Comparison of ENCODE assay signal across 21 cellular contexts in genomic region chr22:40123387-40123786, GRCh38. TPM values are rescaled to one million over a fixed set of nuclear protein-coding genes. Genes with fewer than 3 reads are reported as not detected.
A peak's percentile ranks its signal among the peaks of the same experiment; 100 is the strongest.
DNase-seq lines count a peak whose midpoint lies in the region; ATAC-seq and TF ChIP-seq lines count a peak whose summit lies in the region.
"Had no signal": no experiment of that assay in that cellular context is flagged by ENCODE, and none has a peak within 500 bp of the region (broad histone marks: within the 10 kb centered on the region; RNA-seq: fewer than 3 reads in every experiment).

No MANE protein-coding gene starts in this region.

- no peak for TF ChIP-seq CTCF in body of pancreas (IDR thresholded peaks at IDR 0.05)

- no peak overlapping the region for H3K4me3 ChIP-seq in body of pancreas
- H3K4me3 ChIP-seq in aorta (ENCODE audit: low read length in 2 of 2) = no peak overlapping the region
- H3K4me3 ChIP-seq: breast epithelium, dorsolateral prefrontal cortex, hepatocyte had no signal

- intact Hi-C loops in Right ventricle myocardium superior (cut with DNase I) = no loop called here
- intact Hi-C loops in cardiac septum (cut with DNase I) = no loop called here
- intact Hi-C loops in body of pancreas (cut with DNase I) = no loop called here
- intact Hi-C loops in aorta (cut with DNase I) = no loop called here

- H3K36me3 ChIP-seq in body of pancreas (replicated peaks in 1 of 2; ENCODE audit: insufficient read depth in 1 of 2, low read depth in 2 of 2) = no peaks in the 10 kb centered on the region
- no peaks in the 10 kb centered on the region for H3K36me3 ChIP-seq in aorta (ENCODE audit: control insufficient read depth in 1 of 2, insufficient read depth in 2 of 2, low read length in 1 of 2)
- H3K36me3 ChIP-seq: breast epithelium had no signal

- no peaks in the 10 kb centered on the region for H3K4me1 ChIP-seq in body of pancreas
- peaks cover 0 to 4% of the 10 kb centered on the region in 2 donors for H3K4me1 ChIP-seq in aorta (ENCODE audit: control insufficient read depth in 1 of 2, insufficient read depth in 2 of 2, low read length in 2 of 2)
- H3K4me1 ChIP-seq: breast epithelium had no signal

- 85 to 90% methylated on average over 3 of the region's 3 CpGs for WGBS in body of pancreas, 2 donors
- WGBS in aorta, 2 donors = 8 to 17% methylated on average over 3 of the region's 3 CpGs

- ATAC-seq in Right ventricle myocardium superior (ENCODE audit: poor library complexity) = peak; percentile 77
- peak; percentile 18 for ATAC-seq in body of pancreas
- peak; percentile 57 for ATAC-seq in aorta (ENCODE audit: low FRiP score)
- no peak for ATAC-seq in GM21360 (IDR thresholded peaks at IDR 0.05; ENCODE audit: unreplicated experiment)
- no peak for ATAC-seq in GM19463 (IDR thresholded peaks at IDR 0.05; ENCODE audit: unreplicated experiment)

- no peak overlapping the region for H3K27ac ChIP-seq in body of pancreas
- no peak overlapping the region for H3K27ac ChIP-seq in aorta (ENCODE audit: low read depth in 1 of 2, low read length in 2 of 2)
- H3K27ac ChIP-seq: breast epithelium, dorsolateral prefrontal cortex, hepatocyte had no signal

- TF ChIP-seq POLR2A in body of pancreas (IDR thresholded peaks at IDR 0.05) = no peak

- DNase-seq in Right ventricle myocardium superior (peak; percentile 60), cardiac septum (ENCODE audit: low spot score) (no peak), body of pancreas (peak in 1 of 4 donors; percentile 9), iPS-NIHi7 (ENCODE audit: extremely low spot score) (peak; percentile 41), aorta (peak in 1 of 2 donors; percentile 57), HuH-7.5 (ENCODE audit: low spot score) (no peak)
- DNase-seq: activated CD4-positive, CD25-positive, alpha-beta regulatory T cell treated with anti-CD3 and anti-CD28 coated beads, Interleukin-2, amount 50 U/mL, for 72 hours; activated CD8-positive, alpha-beta memory T cell treated with anti-CD3 and anti-CD28 coated beads, Interleukin-2, amount 50 U/mL, for 48 hours; activated naive CD4-positive, alpha-beta T cell treated with anti-CD3 and anti-CD28 coated beads, Interleukin-2, amount 10 ng/mL, durations not matched to agents 7 days and 5 days; dorsolateral prefrontal cortex; kidney glomerular epithelial cell; NCI-H187; NCI-H446; occipital lobe; SHP77; stimulated activated CD4-positive, alpha-beta T cell treated with anti-CD3 and anti-CD28 coated beads, Interleukin-2, amount 100 ng/mL, for 48 hours; substantia nigra had no signal

- H3K27me3 ChIP-seq in body of pancreas = no peaks in the 10 kb centered on the region
- H3K27me3 ChIP-seq in aorta (ENCODE audit: control insufficient read depth in 1 of 2, insufficient read depth in 2 of 2, low read length in 1 of 2) = no peaks in the 10 kb centered on the region
- H3K27me3 ChIP-seq: breast epithelium, dorsolateral prefrontal cortex, hepatocyte had no signal

- H3K9me3 ChIP-seq in body of pancreas (no peaks in the 10 kb centered on the region), aorta (ENCODE audit: control insufficient read depth, low read length) (no peaks in the 10 kb centered on the region)
- H3K9me3 ChIP-seq: breast epithelium had no signal

RNA-seq across cellular contexts. Expression of gene TNRC6B, which starts 54.3 kb away (rescaled TPM):
- 37.5 TPM for total RNA-seq in Right ventricle myocardium superior
- 40.2 TPM for total RNA-seq in cardiac septum
- total RNA-seq in body of pancreas = 10 to 100 TPM; 25.2 to 39.9 TPM
- total RNA-seq in aorta = 10 to 100 TPM; 81.8 to 85.0 TPM
- 10 to 100 TPM in 1 of 2 donors, 1 to 10 TPM in 1; 2.0 to 10.1 TPM for polyA plus RNA-seq in aorta

Comparison
In these comparisons a context has a peak if more than half of its experiments do, and no peak if none do; other contexts are left out.
1. DNase-seq: peak in Right ventricle myocardium superior (single experiment) and iPS-NIHi7 (single experiment); none in cardiac septum (single experiment) and HuH-7.5 (single experiment).
2. ATAC-seq: peak in Right ventricle myocardium superior (single experiment), body of pancreas (single experiment) and aorta (single experiment); none in GM21360 (single experiment) and GM19463 (single experiment).